Comparison of ENCODE assay signal across 8 cellular contexts in the genomic region with DNA sequence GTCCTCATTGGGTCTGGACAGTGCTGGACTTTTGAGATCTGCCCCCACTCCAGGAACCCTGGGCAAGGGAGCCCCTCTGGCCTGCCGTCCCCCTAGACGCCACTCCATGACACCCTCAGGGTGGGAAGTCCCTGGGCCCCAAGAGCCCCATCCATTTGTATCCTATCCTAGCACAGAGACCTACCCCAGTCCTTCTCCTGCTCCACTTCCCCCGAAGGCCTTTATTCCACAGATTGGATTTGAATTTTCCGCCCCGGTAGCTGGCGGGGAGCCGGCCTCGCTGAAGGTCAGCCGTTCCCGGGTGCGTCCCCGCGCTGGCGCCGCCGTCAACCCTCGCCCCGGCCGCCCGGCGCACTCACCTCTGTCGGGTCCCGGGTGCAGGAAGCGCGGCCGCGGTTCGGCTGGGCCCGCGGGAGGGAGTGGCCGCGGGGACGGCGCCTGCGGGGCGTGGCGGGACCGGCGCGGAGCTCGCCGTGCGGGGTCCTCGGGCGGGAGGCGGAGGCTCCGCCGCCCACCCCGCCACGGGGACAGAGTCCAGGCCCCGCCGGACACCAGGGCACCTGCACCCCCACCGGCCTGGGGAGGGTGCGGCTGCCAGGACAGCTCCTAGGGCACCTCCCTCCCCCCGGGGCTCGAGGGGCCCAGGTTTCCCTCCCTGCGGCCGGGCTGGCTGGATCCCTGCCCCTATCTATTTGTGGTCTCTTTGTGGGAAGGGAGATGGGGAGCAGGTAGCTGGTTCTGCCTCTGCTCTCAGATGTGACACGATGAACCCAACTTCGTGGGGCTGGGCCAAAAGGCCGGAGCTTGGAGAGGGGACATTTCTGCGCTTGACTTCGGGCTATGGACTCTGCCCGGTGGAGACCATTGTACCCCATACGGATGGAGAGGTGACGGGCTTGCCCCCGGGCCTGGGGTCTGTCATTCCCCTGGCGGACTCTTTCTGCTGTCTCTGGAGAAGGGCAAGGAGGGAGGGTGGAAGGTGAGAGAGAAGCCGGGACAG. TPM values are rescaled to one million over a fixed set of nuclear protein-coding genes. Genes with fewer than 3 reads are reported as not detected.
DNase-seq lines count a peak whose midpoint lies in the region; ATAC-seq and TF ChIP-seq lines count a peak whose summit lies in the region.

No MANE protein-coding gene starts in this region.

- no peaks in the 10 kb centered on the region for H3K36me3 ChIP-seq in mesendoderm (ENCODE audit: control insufficient read depth, insufficient read depth, low read length)
- no peaks in the 10 kb centered on the region for H3K36me3 ChIP-seq in urinary bladder (ENCODE audit: insufficient read depth)
- no peaks in the 10 kb centered on the region for H3K36me3 ChIP-seq in MM.1S (replicated peaks; ENCODE audit: insufficient read depth, low read length)

- H3K4me3 Mint-ChIP-seq in dendritic cell treated with granulocyte-macrophage colony-stimulating factor and Interleukin-4, amounts not matched to agents 40 ng/mL and 50 ng/mL, for 4 days: peak overlapping the region; percentile 65

- H3K4me1 ChIP-seq in mesendoderm (ENCODE audit: control insufficient read depth, low read depth, low read length) (no peaks in the 10 kb centered on the region), urinary bladder (ENCODE audit: insufficient read depth) (no peaks in the 10 kb centered on the region), MM.1S (ENCODE audit: low read length) (no peaks in the 10 kb centered on the region)

- H3K4me3 ChIP-seq in mesendoderm (ENCODE audit: low read length): peak overlapping the region; percentile 9
- peak overlapping the region; percentile 46 for H3K4me3 ChIP-seq in urinary bladder (ENCODE audit: low read depth, low read length)
- H3K4me3 ChIP-seq in MM.1S (ENCODE audit: low read length): no peak overlapping the region

- H3K4me2 ChIP-seq in mesendoderm (ENCODE audit: low read length): peak overlapping the region; percentile 63
- H3K4me2 ChIP-seq in MM.1S (ENCODE audit: low read depth, low read length): no peak overlapping the region

- no peaks in the 10 kb centered on the region for H3K9me3 ChIP-seq in MM.1S (replicated peaks; ENCODE audit: insufficient read depth, low read length)

- H3K56ac ChIP-seq in mesendoderm (ENCODE audit: low read length): peak overlapping the region; percentile 74

- no peaks in the 10 kb centered on the region for H3K79me2 ChIP-seq in mesendoderm (ENCODE audit: control insufficient read depth, insufficient read depth, low read length)
- no peaks in the 10 kb centered on the region for H3K79me2 ChIP-seq in MM.1S (ENCODE audit: low read length)

- no peak overlapping the region for H2AK5ac ChIP-seq in mesendoderm (ENCODE audit: low read length)

- H3K36me3 Mint-ChIP-seq in dendritic cell treated with granulocyte-macrophage colony-stimulating factor and Interleukin-4, amounts not matched to agents 40 ng/mL and 50 ng/mL, for 4 days (ENCODE audit: low read depth): no peaks in the 10 kb centered on the region

- ATAC-seq in Right ventricle myocardium inferior (peak; percentile 33), HG02840 (IDR thresholded peaks at IDR 0.05; ENCODE audit: low FRiP score, unreplicated experiment) (no peak)

- no peaks in the 10 kb centered on the region for H3K9me2 ChIP-seq in MM.1S (replicated peaks; ENCODE audit: insufficient read depth, low read length)

- peaks cover 40% of the 10 kb centered on the region for H3K27me3 Mint-ChIP-seq in dendritic cell treated with granulocyte-macrophage colony-stimulating factor and Interleukin-4, amounts not matched to agents 40 ng/mL and 50 ng/mL, for 4 days

- H3K27ac ChIP-seq in mesendoderm (ENCODE audit: low read depth, low read length) (no peak overlapping the region), urinary bladder (ENCODE audit: low read depth) (no peak overlapping the region), MM.1S (ENCODE audit: low read length) (no peak overlapping the region)

- no peaks in the 10 kb centered on the region for H3K9me3 Mint-ChIP-seq in dendritic cell treated with granulocyte-macrophage colony-stimulating factor and Interleukin-4, amounts not matched to agents 40 ng/mL and 50 ng/mL, for 4 days

- peak overlapping the region; percentile 28 for H3K27ac Mint-ChIP-seq in dendritic cell treated with granulocyte-macrophage colony-stimulating factor and Interleukin-4, amounts not matched to agents 40 ng/mL and 50 ng/mL, for 4 days

- no peak overlapping the region for H4K8ac ChIP-seq in mesendoderm (ENCODE audit: low read depth, low read length)

- no CpG with 5 or more reads among the region's 69 CpGs for WGBS in mesendoderm (ENCODE audit: extremely low coverage, insufficient coverage, low lambda C conversion rate)
- 12% methylated on average over 69 of the region's 69 CpGs for WGBS in urinary bladder

- no peak overlapping the region for H2BK120ac ChIP-seq in mesendoderm (ENCODE audit: low read depth, low read length)

- H2BK5ac ChIP-seq in mesendoderm (ENCODE audit: low read length): no peak overlapping the region

- DNase-seq in Right ventricle myocardium inferior (ENCODE audit: missing footprints): no peak
- no peak for DNase-seq in cardiac septum (ENCODE audit: low spot score)
- DNase-seq in mesendoderm: no peak
- DNase-seq in central memory CD4-positive, alpha-beta T cell: no peak
- DNase-seq in MM.1S: no peak

- no peak overlapping the region for H3K4ac ChIP-seq in mesendoderm (ENCODE audit: low read depth, low read length)

- H3K79me1 ChIP-seq in mesendoderm (ENCODE audit: low read length): no peaks in the 10 kb centered on the region

- TF ChIP-seq CTCF in MM.1S (IDR thresholded peaks at IDR 0.05; ENCODE audit: low read length): no peak

- H3F3A ChIP-seq in MM.1S (ENCODE audit: insufficient read depth, low read length): no peaks in the 10 kb centered on the region

- H3K4me1 Mint-ChIP-seq in dendritic cell treated with granulocyte-macrophage colony-stimulating factor and Interleukin-4, amounts not matched to agents 40 ng/mL and 50 ng/mL, for 4 days (ENCODE audit: low read depth): peaks cover 23% of the 10 kb centered on the region

- H3K9ac ChIP-seq in mesendoderm (ENCODE audit: low read length) (peak overlapping the region; percentile 37), MM.1S (ENCODE audit: low read length) (no peak overlapping the region)

- intact Hi-C loops in Right ventricle myocardium inferior (cut with DNase I) (no loop called here), cardiac septum (cut with DNase I) (no loop called here)
- intact Hi-C loops in dendritic cell treated with granulocyte-macrophage colony-stimulating factor and Interleukin-4, amounts not matched to agents 40 ng/mL and 50 ng/mL, for 4 days (cut with micrococcal nuclease): loop anchor here (5.0 kb wide), 1 partner anchor 32 kb away; no protein-coding TSS in a partner anchor

- H4K5ac ChIP-seq in mesendoderm (ENCODE audit: low read length): no peak overlapping the region

- H3K27me3 ChIP-seq in mesendoderm (ENCODE audit: insufficient read depth, low read length, poor library complexity): no peaks in the 10 kb centered on the region
- no peaks in the 10 kb centered on the region for H3K27me3 ChIP-seq in MM.1S (replicated peaks; ENCODE audit: insufficient read depth, low read length)

- H3K23ac ChIP-seq in mesendoderm (ENCODE audit: low read length): no peak overlapping the region

- no peaks in the 10 kb centered on the region for H4K20me1 ChIP-seq in MM.1S (ENCODE audit: insufficient read depth, low read length)

- H2BK15ac ChIP-seq in mesendoderm (replicated peaks; ENCODE audit: low read depth): no peak overlapping the region

- peak overlapping the region; percentile 33 for H3K18ac ChIP-seq in mesendoderm (ENCODE audit: low read length)

- H2AFZ ChIP-seq in MM.1S (ENCODE audit: low read length): no peak overlapping the region

RNA-seq across cellular contexts. Expression of gene GPR68, which starts 19.9 kb away (rescaled TPM):
- total RNA-seq in Right ventricle myocardium inferior (0.16 TPM), cardiac septum (3.4 TPM), urinary bladder (1.7 TPM)
- 0.22 TPM for polyA plus RNA-seq in mesendoderm (2013, experiment 1 of 2)
- 0.27 TPM for polyA plus RNA-seq in mesendoderm (2013, experiment 2 of 2)
- 2.8 TPM for polyA plus RNA-seq in urinary bladder
